ENCODE assay signal across 11 cellular contexts in the genomic region with DNA sequence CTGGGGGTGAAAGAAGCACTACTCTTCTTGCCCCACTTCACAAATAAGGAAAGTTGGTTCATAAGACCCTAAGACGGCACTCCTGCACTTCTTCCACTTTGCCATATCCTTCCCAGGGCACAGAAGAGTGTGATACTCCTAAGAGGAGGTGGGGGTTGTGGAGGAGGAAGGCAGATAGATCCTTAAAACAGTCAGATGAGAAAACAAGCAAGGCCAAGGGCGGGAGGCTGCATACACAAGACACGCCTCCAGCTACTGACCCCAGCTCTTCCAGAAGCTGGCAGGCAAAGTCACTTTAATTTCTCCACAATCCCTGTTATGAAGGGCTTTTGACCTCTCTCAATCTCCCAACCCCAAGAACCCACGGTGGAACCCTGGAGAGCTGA. TPM values are rescaled to one million over a fixed set of nuclear protein-coding genes. Genes with fewer than 3 reads are reported as not detected.
DNase-seq lines count a peak whose midpoint lies in the region; ATAC-seq and TF ChIP-seq lines count a peak whose summit lies in the region.
"Had no signal": no experiment of that assay in that cellular context is flagged by ENCODE, and none has a peak within 500 bp of the region (broad histone marks: within the 10 kb centered on the region; RNA-seq: fewer than 3 reads in every experiment).

No MANE protein-coding gene starts in this region.

- no peaks in the 10 kb centered on the region for H3K36me3 ChIP-seq in CD8-positive, alpha-beta T cell (ENCODE audit: insufficient read depth, low read length)

- ATAC-seq in CD8-positive, alpha-beta T cell: no peak
- ATAC-seq in HG03439 (IDR thresholded peaks at IDR 0.05; ENCODE audit: unreplicated experiment) (no peak), GM21390 (IDR thresholded peaks at IDR 0.05; ENCODE audit: unreplicated experiment) (no peak)

- no peak for DNase-seq in CD8-positive, alpha-beta T cell
- no peak for DNase-seq in HFFc6
- DNase-seq in hepatic stellate cell (ENCODE audit: low spot score): no peak
- no peak for DNase-seq in NCI-H510A treated with DMSO at 0.1 percent for 48 hours (lab: John Stamatoyannopoulos, UW)

- peaks cover 21% of the 10 kb centered on the region for H3K4me1 Mint-ChIP-seq in CD8-positive, alpha-beta T cell (ENCODE audit: low read depth)
- H3K4me1 Mint-ChIP-seq in HFFc6 (ENCODE audit: low read depth) (peaks cover 15% of the 10 kb centered on the region), brain (peaks cover 24% of the 10 kb centered on the region), nephron (peaks cover 16% of the 10 kb centered on the region)

- CTCF ChIA-PET in CD8-positive, alpha-beta T cell (lab: Charles Lee): no interaction called here

- intact Hi-C loops in CD8-positive, alpha-beta T cell (cut with DNase I, micrococcal nuclease): loop anchor here in 1 of 2 experiments (5.0 kb wide), 1 partner anchor 506 kb away; the partner anchor contains the start of gene MAPK8IP1

- H3K27ac Mint-ChIP-seq in CD8-positive, alpha-beta T cell: no peak overlapping the region
- no peak overlapping the region for H3K27ac Mint-ChIP-seq in HFFc6
- no peak overlapping the region for H3K27ac Mint-ChIP-seq in brain
- H3K27ac Mint-ChIP-seq in nephron: no peak overlapping the region
- H3K27ac Mint-ChIP-seq: memory B cell had no signal

- H3K4me3 Mint-ChIP-seq in CD8-positive, alpha-beta T cell: peak overlapping the region; percentile 67
- H3K4me3 Mint-ChIP-seq in HFFc6 (peak overlapping the region; percentile 64; the same call in 1 of the 2 replicates), brain (peak overlapping the region; percentile 84 to 88 (median 88)), nephron (peak overlapping the region; percentile 82 to 86 (median 83))

- peaks cover 21% of the 10 kb centered on the region for H3K36me3 Mint-ChIP-seq in CD8-positive, alpha-beta T cell
- H3K36me3 Mint-ChIP-seq in HFFc6 (ENCODE audit: low read depth): peaks cover 17% of the 10 kb centered on the region
- H3K36me3 Mint-ChIP-seq in brain: peaks cover 14% of the 10 kb centered on the region
- H3K36me3 Mint-ChIP-seq in nephron (ENCODE audit: low read depth): peaks cover 10% of the 10 kb centered on the region

- peaks cover 29% of the 10 kb centered on the region for H3K27me3 ChIP-seq in CD8-positive, alpha-beta T cell (ENCODE audit: insufficient read depth, low read length)

- no peak overlapping the region for H3K27ac ChIP-seq in CD8-positive, alpha-beta T cell (ENCODE audit: low read depth, low read length)
- H3K27ac ChIP-seq: SK-N-MC had no signal

- TF ChIP-seq CTCF in CD8-positive, alpha-beta T cell (IDR thresholded peaks at IDR 0.05): no peak
- TF ChIP-seq CTCF in HFFc6 (IDR thresholded peaks at IDR 0.05) (no peak), brain (conservative IDR thresholded peaks at IDR 0.05) (no peak), nephron (IDR thresholded peaks at IDR 0.05; ENCODE audit: unreplicated experiment in 3 of 3) (no peak)

- H3K9me3 Mint-ChIP-seq in CD8-positive, alpha-beta T cell: no peaks in the 10 kb centered on the region
- H3K9me3 Mint-ChIP-seq in HFFc6: no peaks in the 10 kb centered on the region
- no peaks in the 10 kb centered on the region for H3K9me3 Mint-ChIP-seq in brain
- no peaks in the 10 kb centered on the region for H3K9me3 Mint-ChIP-seq in nephron

- POLR2A ChIA-PET in CD8-positive, alpha-beta T cell (lab: Charles Lee): interaction anchor here (0.6 kb wide), 1 partner anchor 150 kb away, joined by 3 read pairs; no protein-coding TSS in a partner anchor

- no peaks in the 10 kb centered on the region for H3K9me3 ChIP-seq in CD8-positive, alpha-beta T cell (ENCODE audit: low read length)
- H3K9me3 ChIP-seq: spleen had no signal

- peaks cover 33% of the 10 kb centered on the region for H3K27me3 Mint-ChIP-seq in CD8-positive, alpha-beta T cell (ENCODE audit: low read depth)
- peaks cover 20% of the 10 kb centered on the region for H3K27me3 Mint-ChIP-seq in HFFc6 (ENCODE audit: insufficient read depth)
- peaks cover 43% of the 10 kb centered on the region for H3K27me3 Mint-ChIP-seq in brain
- peaks cover 47% of the 10 kb centered on the region for H3K27me3 Mint-ChIP-seq in nephron (ENCODE audit: low read depth)

- H3K4me1 ChIP-seq in CD8-positive, alpha-beta T cell (ENCODE audit: insufficient read depth, low read length): peaks cover 26% of the 10 kb centered on the region

- no peak overlapping the region for H3K4me3 ChIP-seq in CD8-positive, alpha-beta T cell (ENCODE audit: low read depth, low read length)

RNA-seq across cellular contexts. Expression of gene CHRM4, which starts 1.6 kb away (rescaled TPM):
- total RNA-seq in CD8-positive, alpha-beta T cell: 1 to 10 TPM; 2.9 to 4.1 TPM
- total RNA-seq in HFFc6 (2021; fragmentation: NEBNext Ultra II Directional; extraction: Animal tissue kit (Norgen Biotek cat#: 25700)): not detected
- 17.8 TPM for polyA plus RNA-seq in brain (ENCODE audit: insufficient read depth, low read depth, low replicate concordance)

RNA-seq across cellular contexts. Expression of gene MDK, which starts 11.8 kb away (rescaled TPM):
- total RNA-seq in CD8-positive, alpha-beta T cell: 1 to 10 TPM; 3.6 TPM
- 10 to 100 TPM in 5 of 6 experiments, 1 to 10 TPM in 1; 9.7 to 22.9 (median 18.9) TPM for total RNA-seq in HFFc6 (2021; fragmentation: NEBNext Ultra II Directional; extraction: Animal tissue kit (Norgen Biotek cat#: 25700))
- 391 TPM for polyA plus RNA-seq in brain (ENCODE audit: insufficient read depth, low read depth, low replicate concordance)

RNA-seq across cellular contexts. Expression of gene DGKZ, which starts 46.0 kb away (rescaled TPM):
- 100 to 1,000 TPM; 131 to 135 TPM for total RNA-seq in CD8-positive, alpha-beta T cell
- total RNA-seq in HFFc6 (2021; fragmentation: NEBNext Ultra II Directional; extraction: Animal tissue kit (Norgen Biotek cat#: 25700)): 10 to 100 TPM; 40.4 to 49.8 (median 46.2) TPM
- polyA plus RNA-seq in brain (ENCODE audit: insufficient read depth, low read depth, low replicate concordance): 98.9 TPM
